Comparison of ENCODE assay signal across 1 cellular context in genomic region chr10:21533577-21534475, GRCh38.
A peak's percentile ranks its signal among the peaks of the same experiment; 100 is the strongest.
TF ChIP-seq lines count a peak whose summit lies in the region.

MLLT10 (plus strand) TSS chr10:21534232; CDS start chr10:21534645, 413 bp downstream.

TF ChIP-seq in HepG2, 621 proteins besides CTCF, POLR2A, EP300 and RAD21 (continued from another document and continues in another):
- TF ChIP-seq, protein P1, sequence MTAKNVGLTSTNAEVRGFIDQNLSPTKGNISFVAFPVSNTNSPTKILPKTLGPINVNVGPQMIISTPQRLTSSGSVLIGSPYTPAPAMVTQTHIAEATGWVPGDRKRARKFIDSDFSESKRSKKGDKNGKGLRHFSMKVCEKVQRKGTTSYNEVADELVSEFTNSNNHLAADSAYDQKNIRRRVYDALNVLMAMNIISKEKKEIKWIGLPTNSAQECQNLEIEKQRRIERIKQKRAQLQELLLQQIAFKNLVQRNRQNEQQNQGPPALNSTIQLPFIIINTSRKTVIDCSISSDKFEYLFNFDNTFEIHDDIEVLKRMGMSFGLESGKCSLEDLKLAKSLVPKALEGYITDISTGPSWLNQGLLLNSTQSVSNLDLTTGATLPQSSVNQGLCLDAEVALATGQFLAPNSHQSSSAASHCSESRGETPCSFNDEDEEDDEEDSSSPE (CRISPR knock-in tag; IDR thresholded peaks at IDR 0.05) = peak; percentile 92
- TF ChIP-seq SCMH1 (CRISPR knock-in tag; IDR thresholded peaks at IDR 0.05; ENCODE audit: borderline replicate concordance) (no peak), ZNF253 (CRISPR knock-in tag; IDR thresholded peaks at IDR 0.05; ENCODE audit: borderline replicate concordance) (no peak; the same call in 1 of the 2 replicates), GTF2F1 (IDR thresholded peaks at IDR 0.05; ENCODE audit: low read length) (no peak), ZBTB10 (CRISPR knock-in tag; IDR thresholded peaks at IDR 0.05; ENCODE audit: borderline replicate concordance) (peak; percentile 70; the same call in 1 of the 2 replicates), SRF (IDR thresholded peaks at IDR 0.05; ENCODE audit: low read depth, low read length) (no peak), AKAP8 (CRISPR knock-in tag; IDR thresholded peaks at IDR 0.05) (peak; percentile 87), ZNF766 (CRISPR knock-in tag; IDR thresholded peaks at IDR 0.05; ENCODE audit: borderline replicate concordance) (peak; percentile 80; the same call in 1 of the 2 replicates), RBM39 (IDR thresholded peaks at IDR 0.05; ENCODE audit: low read depth, low read length, poor library complexity, severe bottlenecking) (peak; percentile 82), ZBTB3 (CRISPR knock-in tag; IDR thresholded peaks at IDR 0.05; ENCODE audit: borderline replicate concordance, low read depth) (peak; percentile 58; the same call in 1 of the 2 replicates), KDM4B (CRISPR knock-in tag; IDR thresholded peaks at IDR 0.05) (0 out of 2 replicates have a peak, but pooled peaks have one; percentile 45), ZSCAN12 (CRISPR knock-in tag; IDR thresholded peaks at IDR 0.05) (peak; percentile 64; the same call in 1 of the 2 replicates), ZFP37 (CRISPR knock-in tag; IDR thresholded peaks at IDR 0.05; ENCODE audit: borderline replicate concordance) (0 out of 2 replicates have a peak, but pooled peaks have one; percentile 18), ZNF598 (CRISPR knock-in tag; IDR thresholded peaks at IDR 0.05; ENCODE audit: borderline replicate concordance) (no peak; the same call in 1 of the 2 replicates), PCBP1 (IDR thresholded peaks at IDR 0.05; ENCODE audit: borderline replicate concordance, low read depth, low read length) (0 out of 2 replicates have a peak, but pooled peaks have one; percentile 30), ZNF432 (CRISPR knock-in tag; IDR thresholded peaks at IDR 0.05; ENCODE audit: borderline replicate concordance) (no peak), THAP7 (CRISPR knock-in tag; IDR thresholded peaks at IDR 0.05) (no peak), ESRRA (CRISPR knock-in tag; IDR thresholded peaks at IDR 0.05; ENCODE audit: low read depth) (peak; percentile 95), ZC3H4 (CRISPR knock-in tag; IDR thresholded peaks at IDR 0.05; ENCODE audit: borderline replicate concordance) (no peak), KLF15 (CRISPR knock-in tag; IDR thresholded peaks at IDR 0.05; ENCODE audit: borderline replicate concordance) (no peak), MLLT10 (CRISPR knock-in tag; IDR thresholded peaks at IDR 0.05) (no peak), ZNF318 (CRISPR knock-in tag; IDR thresholded peaks at IDR 0.05) (peak; percentile 69; the same call in 1 of the 2 replicates), ZNF513 (CRISPR knock-in tag; conservative IDR thresholded peaks at IDR 0.05) (no peak), ZBTB43 (CRISPR knock-in tag; conservative IDR thresholded peaks at IDR 0.05) (peak; percentile 87), ATAD3A (CRISPR knock-in tag; IDR thresholded peaks at IDR 0.05) (no peak), ZIK1 (CRISPR knock-in tag; IDR thresholded peaks at IDR 0.05; ENCODE audit: borderline replicate concordance, low read depth) (no peak), NFE2L1 (CRISPR knock-in tag; IDR thresholded peaks at IDR 0.05; ENCODE audit: borderline replicate concordance) (no peak), KAT8 (CRISPR knock-in tag; IDR thresholded peaks at IDR 0.05) (peak; percentile 75)
- TF ChIP-seq, protein P2, sequence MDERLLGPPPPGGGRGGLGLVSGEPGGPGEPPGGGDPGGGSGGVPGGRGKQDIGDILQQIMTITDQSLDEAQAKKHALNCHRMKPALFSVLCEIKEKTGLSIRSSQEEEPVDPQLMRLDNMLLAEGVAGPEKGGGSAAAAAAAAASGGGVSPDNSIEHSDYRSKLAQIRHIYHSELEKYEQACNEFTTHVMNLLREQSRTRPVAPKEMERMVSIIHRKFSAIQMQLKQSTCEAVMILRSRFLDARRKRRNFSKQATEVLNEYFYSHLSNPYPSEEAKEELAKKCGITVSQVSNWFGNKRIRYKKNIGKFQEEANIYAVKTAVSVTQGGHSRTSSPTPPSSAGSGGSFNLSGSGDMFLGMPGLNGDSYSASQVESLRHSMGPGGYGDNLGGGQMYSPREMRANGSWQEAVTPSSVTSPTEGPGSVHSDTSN (CRISPR knock-in tag; IDR thresholded peaks at IDR 0.05) = no peak
- TF ChIP-seq, protein P3, sequence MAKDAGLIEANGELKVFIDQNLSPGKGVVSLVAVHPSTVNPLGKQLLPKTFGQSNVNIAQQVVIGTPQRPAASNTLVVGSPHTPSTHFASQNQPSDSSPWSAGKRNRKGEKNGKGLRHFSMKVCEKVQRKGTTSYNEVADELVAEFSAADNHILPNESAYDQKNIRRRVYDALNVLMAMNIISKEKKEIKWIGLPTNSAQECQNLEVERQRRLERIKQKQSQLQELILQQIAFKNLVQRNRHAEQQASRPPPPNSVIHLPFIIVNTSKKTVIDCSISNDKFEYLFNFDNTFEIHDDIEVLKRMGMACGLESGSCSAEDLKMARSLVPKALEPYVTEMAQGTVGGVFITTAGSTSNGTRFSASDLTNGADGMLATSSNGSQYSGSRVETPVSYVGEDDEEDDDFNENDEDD (CRISPR knock-in tag; IDR thresholded peaks at IDR 0.05; ENCODE audit: borderline replicate concordance) = peak; percentile 74; the same call in 1 of the 2 replicates
- TF ChIP-seq, protein P4, sequence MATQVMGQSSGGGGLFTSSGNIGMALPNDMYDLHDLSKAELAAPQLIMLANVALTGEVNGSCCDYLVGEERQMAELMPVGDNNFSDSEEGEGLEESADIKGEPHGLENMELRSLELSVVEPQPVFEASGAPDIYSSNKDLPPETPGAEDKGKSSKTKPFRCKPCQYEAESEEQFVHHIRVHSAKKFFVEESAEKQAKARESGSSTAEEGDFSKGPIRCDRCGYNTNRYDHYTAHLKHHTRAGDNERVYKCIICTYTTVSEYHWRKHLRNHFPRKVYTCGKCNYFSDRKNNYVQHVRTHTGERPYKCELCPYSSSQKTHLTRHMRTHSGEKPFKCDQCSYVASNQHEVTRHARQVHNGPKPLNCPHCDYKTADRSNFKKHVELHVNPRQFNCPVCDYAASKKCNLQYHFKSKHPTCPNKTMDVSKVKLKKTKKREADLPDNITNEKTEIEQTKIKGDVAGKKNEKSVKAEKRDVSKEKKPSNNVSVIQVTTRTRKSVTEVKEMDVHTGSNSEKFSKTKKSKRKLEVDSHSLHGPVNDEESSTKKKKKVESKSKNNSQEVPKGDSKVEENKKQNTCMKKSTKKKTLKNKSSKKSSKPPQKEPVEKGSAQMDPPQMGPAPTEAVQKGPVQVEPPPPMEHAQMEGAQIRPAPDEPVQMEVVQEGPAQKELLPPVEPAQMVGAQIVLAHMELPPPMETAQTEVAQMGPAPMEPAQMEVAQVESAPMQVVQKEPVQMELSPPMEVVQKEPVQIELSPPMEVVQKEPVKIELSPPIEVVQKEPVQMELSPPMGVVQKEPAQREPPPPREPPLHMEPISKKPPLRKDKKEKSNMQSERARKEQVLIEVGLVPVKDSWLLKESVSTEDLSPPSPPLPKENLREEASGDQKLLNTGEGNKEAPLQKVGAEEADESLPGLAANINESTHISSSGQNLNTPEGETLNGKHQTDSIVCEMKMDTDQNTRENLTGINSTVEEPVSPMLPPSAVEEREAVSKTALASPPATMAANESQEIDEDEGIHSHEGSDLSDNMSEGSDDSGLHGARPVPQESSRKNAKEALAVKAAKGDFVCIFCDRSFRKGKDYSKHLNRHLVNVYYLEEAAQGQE (IDR thresholded peaks at IDR 0.05; ENCODE audit: borderline replicate concordance in 1 of 2, low read depth in 1 of 2, low read length in 2 of 2) = no peak
